ENCODE assay signal across 11 cellular contexts in genomic region chr9:110443146-110443877, GRCh38.
A peak's percentile ranks its signal among the peaks of the same experiment; 100 is the strongest.
DNase-seq lines count a peak whose midpoint lies in the region; TF ChIP-seq lines count a peak whose summit lies in the region.
"Had no signal": no experiment of that assay in that cellular context is flagged by ENCODE, and none has a peak within 500 bp of the region (broad histone marks: within the 10 kb centered on the region; RNA-seq: fewer than 3 reads in every experiment).

No MANE protein-coding gene starts in this region.

- H3K27ac ChIP-seq in RWPE1 (no peak overlapping the region), stomach (no peak overlapping the region), ascending aorta (no peak overlapping the region)
- H3K27ac ChIP-seq: coronary artery had no signal

- WGBS in stomach, 5 donors, result 37 to 56% (median 50%) methylated on average over 3 of the region's 3 CpGs

- TF ChIP-seq POLR2A in stomach (IDR thresholded peaks at IDR 0.05), result no peak

- POLR2A ChIA-PET in RWPE1 (lab: Yijun Ruan, JAX; ENCODE audit: low non-redundant PET), result no interaction called here

- peaks cover 0 to 29% (median 5%) of the 10 kb centered on the region in 4 donors for H3K36me3 ChIP-seq in stomach
- peaks cover 9 to 22% of the 10 kb centered on the region in 2 donors for H3K36me3 ChIP-seq in ascending aorta

- TF ChIP-seq EP300 in stomach (IDR thresholded peaks at IDR 0.05), result no peak

- intact Hi-C loops in stomach (cut with DNase I; ENCODE audit: low total_unique reads), result loop anchor here (10.0 kb wide), 1 partner anchor 181 kb away; no protein-coding TSS in a partner anchor
- intact Hi-C loops in ascending aorta (cut with DNase I), result no loop called here

- H3K4me3 ChIP-seq in stomach (no peak overlapping the region), ascending aorta (no peak overlapping the region)
- H3K4me3 ChIP-seq: coronary artery had no signal

- H3K27me3 ChIP-seq in stomach, result no peaks in the 10 kb centered on the region
- no peaks in the 10 kb centered on the region for H3K27me3 ChIP-seq in ascending aorta

- H3K9me3 ChIP-seq in stomach (peaks cover 0 to 10% (median 3%) of the 10 kb centered on the region in 4 donors), ascending aorta (no peaks in the 10 kb centered on the region)

- no peak for TF ChIP-seq CTCF in AG09319 (IDR thresholded peaks at IDR 0.05; ENCODE audit: low read depth, low read length)
- TF ChIP-seq CTCF in RWPE1 (conservative IDR thresholded peaks at IDR 0.05; ENCODE audit: low read depth), result no peak
- no peak for TF ChIP-seq CTCF in stomach (IDR thresholded peaks at IDR 0.05)
- TF ChIP-seq CTCF in ascending aorta (IDR thresholded peaks at IDR 0.05), result no peak

- no peaks in the 10 kb centered on the region for H3K4me1 ChIP-seq in stomach
- H3K4me1 ChIP-seq in ascending aorta, result no peaks in the 10 kb centered on the region

- CTCF ChIA-PET in RWPE1 (lab: Yijun Ruan, JAX), result interaction anchor here (0.5 kb wide), 1 partner anchor 593 kb away, joined by 3 read pairs; no protein-coding TSS in a partner anchor

- peak; percentile 20 for DNase-seq in AG09319 (ENCODE audit: extremely low read depth, low read depth)
- peak; percentile 92 for DNase-seq in HS-5 (ENCODE audit: low read depth)
- peak; percentile 74 for DNase-seq in RWPE1 (ENCODE audit: low spot score)
- peak; percentile 59 for DNase-seq in fibroblast of the conjunctiva (ENCODE audit: low read depth)
- DNase-seq in inferior parietal cortex (ENCODE audit: extremely low spot score), result no peak
- no peak for DNase-seq in stomach
- no peak for DNase-seq in medulla oblongata (ENCODE audit: extremely low spot score)
- DNase-seq in ascending aorta (ENCODE audit: low spot score in 2 of 2), result no peak
- DNase-seq: CD8-positive, alpha-beta memory T cell; NCI-H1436 had no signal

Comparison
In these comparisons a context has a peak if more than half of its experiments do, and no peak if none do; other contexts are left out.
1. DNase-seq: peak in AG09319 (single experiment), HS-5 (single experiment), RWPE1 (single experiment) and fibroblast of the conjunctiva (single experiment); none in inferior parietal cortex (single experiment), stomach (single experiment), medulla oblongata (single experiment) and ascending aorta (0 of 2).